Comparison of ENCODE assay signal across 2 cellular contexts in genomic region chr1:109926662-109927300, GRCh38.
TF ChIP-seq lines count a peak whose summit lies in the region.

No MANE protein-coding gene starts in this region.

TF ChIP-seq in SK-N-SH, 30 proteins besides CTCF, POLR2A, EP300 and RAD21:
- TF ChIP-seq NRF1 (IDR thresholded peaks at IDR 0.05; ENCODE audit: low read depth, low read length): no peak
- no peak for TF ChIP-seq SMC3 (IDR thresholded peaks at IDR 0.05; ENCODE audit: low read depth, low read length)
- TF ChIP-seq TCF12 (IDR thresholded peaks at IDR 0.05): peak; percentile 14; the same call in 1 of the 2 replicates
- no peak for TF ChIP-seq EZH2phosphoT487 (IDR thresholded peaks at IDR 0.05; ENCODE audit: borderline replicate concordance, low read depth)

TF ChIP-seq in SK-N-SH treated with all-trans-retinoic acid at 6 μM for 48 hours, 23 proteins besides CTCF, POLR2A, EP300 and RAD21:
- TF ChIP-seq ESRRG (CRISPR knock-in tag; IDR thresholded peaks at IDR 0.05): no peak
- no peak for TF ChIP-seq PATZ1 (CRISPR knock-in tag; IDR thresholded peaks at IDR 0.05; ENCODE audit: borderline replicate concordance)
- TF ChIP-seq OSR1 (CRISPR knock-in tag; IDR thresholded peaks at IDR 0.05): no peak
- no peak for TF ChIP-seq ZFP3 (CRISPR knock-in tag; IDR thresholded peaks at IDR 0.05)
- TF ChIP-seq POU6F1 (CRISPR knock-in tag; IDR thresholded peaks at IDR 0.05; ENCODE audit: borderline replicate concordance, low read depth): no peak
- no peak for TF ChIP-seq ZNF8 (CRISPR knock-in tag; IDR thresholded peaks at IDR 0.05)
- TF ChIP-seq ISL1 (CRISPR knock-in tag; IDR thresholded peaks at IDR 0.05): no peak
- no peak for TF ChIP-seq TCF4 (CRISPR knock-in tag; IDR thresholded peaks at IDR 0.05; ENCODE audit: borderline replicate concordance)
- no peak for TF ChIP-seq ARNTL (CRISPR knock-in tag; IDR thresholded peaks at IDR 0.05; ENCODE audit: borderline replicate concordance, low read depth)
- no peak for TF ChIP-seq RARB (CRISPR knock-in tag; IDR thresholded peaks at IDR 0.05)
- no peak for TF ChIP-seq PPARA (CRISPR knock-in tag; IDR thresholded peaks at IDR 0.05; ENCODE audit: borderline replicate concordance)
- no peak for TF ChIP-seq BACH2 (CRISPR knock-in tag; IDR thresholded peaks at IDR 0.05; ENCODE audit: borderline replicate concordance)
- no peak for TF ChIP-seq SNAI2 (CRISPR knock-in tag; IDR thresholded peaks at IDR 0.05)
- TF ChIP-seq, protein P1, sequence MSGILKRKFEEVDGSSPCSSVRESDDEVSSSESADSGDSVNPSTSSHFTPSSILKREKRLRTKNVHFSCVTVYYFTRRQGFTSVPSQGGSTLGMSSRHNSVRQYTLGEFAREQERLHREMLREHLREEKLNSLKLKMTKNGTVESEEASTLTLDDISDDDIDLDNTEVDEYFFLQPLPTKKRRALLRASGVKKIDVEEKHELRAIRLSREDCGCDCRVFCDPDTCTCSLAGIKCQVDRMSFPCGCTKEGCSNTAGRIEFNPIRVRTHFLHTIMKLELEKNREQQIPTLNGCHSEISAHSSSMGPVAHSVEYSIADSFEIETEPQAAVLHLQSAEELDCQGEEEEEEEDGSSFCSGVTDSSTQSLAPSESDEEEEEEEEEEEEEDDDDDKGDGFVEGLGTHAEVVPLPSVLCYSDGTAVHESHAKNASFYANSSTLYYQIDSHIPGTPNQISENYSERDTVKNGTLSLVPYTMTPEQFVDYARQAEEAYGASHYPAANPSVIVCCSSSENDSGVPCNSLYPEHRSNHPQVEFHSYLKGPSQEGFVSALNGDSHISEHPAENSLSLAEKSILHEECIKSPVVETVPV (CRISPR knock-in tag; IDR thresholded peaks at IDR 0.05): no peak
- TF ChIP-seq CSDC2 (CRISPR knock-in tag; IDR thresholded peaks at IDR 0.05): no peak
